23 cellular contexts compared by ENCODE assay signal in the genomic region with DNA sequence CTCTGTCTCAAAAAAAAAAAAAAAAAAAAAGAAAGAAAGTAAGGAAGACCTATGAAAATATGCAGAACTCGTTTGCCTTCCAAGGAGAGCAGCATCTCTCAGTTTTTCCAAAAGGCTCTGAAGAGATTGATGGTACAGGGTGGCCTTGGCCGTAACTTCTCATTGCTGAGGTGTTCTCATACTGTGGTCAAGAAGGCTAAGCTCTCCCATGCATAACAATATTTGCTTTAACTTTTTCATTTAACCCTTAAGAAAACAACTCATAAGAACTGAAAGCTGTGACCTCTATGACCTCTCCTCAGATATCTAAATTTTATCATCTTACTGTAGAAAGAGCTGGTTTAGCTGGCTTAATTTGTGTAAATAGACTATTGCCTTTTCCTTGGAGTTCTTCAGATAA. TPM values are rescaled to one million over a fixed set of nuclear protein-coding genes. Genes with fewer than 3 reads are reported as not detected.
A peak's percentile ranks its signal among the peaks of the same experiment; 100 is the strongest.
DNase-seq lines count a peak whose midpoint lies in the region; ATAC-seq and TF ChIP-seq lines count a peak whose summit lies in the region.
"Had no signal": no experiment of that assay in that cellular context is flagged by ENCODE, and none has a peak within 500 bp of the region (broad histone marks: within the 10 kb centered on the region; RNA-seq: fewer than 3 reads in every experiment).

No MANE protein-coding gene starts in this region.

- H3K27me3 Mint-ChIP-seq in chondrocyte (ENCODE audit: low read depth) = peaks cover 9% of the 10 kb centered on the region

- peak; percentile 88 for ATAC-seq in GM18867 (IDR thresholded peaks at IDR 0.05; ENCODE audit: unreplicated experiment)
- ATAC-seq in HG02798 (IDR thresholded peaks at IDR 0.05; ENCODE audit: poor library complexity, unreplicated experiment) = peak; percentile 69
- ATAC-seq: K562, PC-3 had no signal

- no peaks in the 10 kb centered on the region for H3K4me1 Mint-ChIP-seq in chondrocyte (ENCODE audit: low read depth)

- DNase-seq in chondrocyte (ENCODE audit: low spot score) = no peak
- DNase-seq in NCI-H1930 (lab: John Stamatoyannopoulos, UW) = no peak
- no peak for DNase-seq in SIG-M5 treated with dmso at 0.1 percent for 504 hours (lab: John Stamatoyannopoulos, UW; ENCODE audit: unreplicated experiment)
- no peak for DNase-seq in putamen (ENCODE audit: low spot score)
- DNase-seq: BE2C, DMS53, EL, GF-D8, GOT3, HCEC 1CT, NCI-H1092 treated with DMSO at 0.1 percent for 48 hours, NCI-H1436 treated with DMSO at 0.1 percent for 48 hours, NCI-H2029 treated with DMSO at 0.1 percent for 48 hours, NCI-H524 treated with DMSO at 0.1 percent for 48 hours, NCI-H82, PC-3, Right ventricle myocardium superior, T1000 had no signal

- no peaks in the 10 kb centered on the region for H3K36me3 Mint-ChIP-seq in chondrocyte (ENCODE audit: low read depth)

- no peak overlapping the region for H2AFZ ChIP-seq in OCI-LY3 (ENCODE audit: low read depth, low read length)

- H3K9ac ChIP-seq in OCI-LY3 (ENCODE audit: low read length) = no peak overlapping the region

- no peaks in the 10 kb centered on the region for H3K27me3 ChIP-seq in OCI-LY3 (ENCODE audit: low read depth, low read length)
- H3K27me3 ChIP-seq: BE2C had no signal

- H3K4me2 ChIP-seq in OCI-LY3 (ENCODE audit: low read length) = 0 out of 2 replicates have a peak overlapping the region, but pooled peaks have one; percentile 6

- no peak overlapping the region for H3K4me3 ChIP-seq in OCI-LY3 (ENCODE audit: low read length)
- H3K4me3 ChIP-seq: K562 had no signal

- H3K27ac ChIP-seq in OCI-LY3 (ENCODE audit: low read length) = no peak overlapping the region

- no peak for TF ChIP-seq CTCF in OCI-LY3 (IDR thresholded peaks at IDR 0.05; ENCODE audit: low read depth, low read length)
- no peak for TF ChIP-seq CTCF in chondrocyte (IDR thresholded peaks at IDR 0.05)

- H3K9me3 ChIP-seq in OCI-LY3 (ENCODE audit: insufficient read depth, low read length) = no peaks in the 10 kb centered on the region
- H3K9me3 ChIP-seq: BE2C had no signal

- peaks cover 7% of the 10 kb centered on the region for H3K4me1 ChIP-seq in OCI-LY3 (ENCODE audit: low read length)
- H3K4me1 ChIP-seq: BE2C had no signal

- H3K27ac Mint-ChIP-seq in chondrocyte (ENCODE audit: unreplicated experiment) = no peak overlapping the region
- H3K27ac Mint-ChIP-seq: T-helper 1 cell treated with Interleukin-12 subunit alpha and Interleukin-12 subunit beta and Interleukin-4 antibody, amounts not matched to agents 30 μg/mL and 1 μg/mL, for 36 hours had no signal

- H3K9me3 Mint-ChIP-seq in chondrocyte (ENCODE audit: low read depth) = no peaks in the 10 kb centered on the region

- H3K4me3 Mint-ChIP-seq in chondrocyte (ENCODE audit: unreplicated experiment) = no peak overlapping the region
- H3K4me3 Mint-ChIP-seq: T-helper 1 cell treated with Interleukin-12 subunit alpha and Interleukin-12 subunit beta and Interleukin-4 antibody, amounts not matched to agents 30 μg/mL and 1 μg/mL, for 36 hours had no signal

- H3K36me3 ChIP-seq in OCI-LY3 (replicated peaks; ENCODE audit: low read depth, low read length) = no peaks in the 10 kb centered on the region
- H3K36me3 ChIP-seq: BE2C had no signal

- no peaks in the 10 kb centered on the region for H4K20me1 ChIP-seq in OCI-LY3 (ENCODE audit: insufficient read depth, low read length)

- no peaks in the 10 kb centered on the region for H3K79me2 ChIP-seq in OCI-LY3 (ENCODE audit: low read length)

RNA-seq across cellular contexts. Expression of a gene that starts 37.1 kb away (rescaled TPM):
- total RNA-seq in chondrocyte = 3.6 to 13.9 TPM (median 13.1 TPM) in 3 replicates
